ENCODE assay signal across 7 cellular contexts in genomic region chr4:3566306-3567100, GRCh38. TPM values are rescaled to one million over a fixed set of nuclear protein-coding genes. Genes with fewer than 3 reads are reported as not detected.
DNase-seq lines count a peak whose midpoint lies in the region; ATAC-seq and TF ChIP-seq lines count a peak whose summit lies in the region.
"Not testable (repeated sequence)": the region's sequence is repeated elsewhere in the genome, so short reads cannot be mapped to it uniquely, and the experiment has no call there.

No MANE protein-coding gene starts in this region.

- not testable (repeated sequence) for H3K27ac Mint-ChIP-seq in activated naive CD8-positive, alpha-beta T cell treated with anti-CD3 and anti-CD28 coated beads, Interleukin-2, amount 10 ng/mL, durations not matched to agents 7 days and 5 days

- in situ Hi-C loops in Caki2 (cut with HindIII; ENCODE audit: low pct_unique_long_range_greater_than_20kb, low sequenced_read_pairs), result not testable (repeated sequence)

- ATAC-seq in activated naive CD8-positive, alpha-beta T cell treated with anti-CD3 and anti-CD28 coated beads, Interleukin-2, amount 10 ng/mL, durations not matched to agents 7 days and 5 days (ENCODE audit: low read depth), result not testable (repeated sequence)

- H3K9me3 Mint-ChIP-seq in activated naive CD8-positive, alpha-beta T cell treated with anti-CD3 and anti-CD28 coated beads, Interleukin-2, amount 10 ng/mL, durations not matched to agents 7 days and 5 days, result not testable (repeated sequence)

- not testable (repeated sequence) for H3K36me3 Mint-ChIP-seq in activated naive CD8-positive, alpha-beta T cell treated with anti-CD3 and anti-CD28 coated beads, Interleukin-2, amount 10 ng/mL, durations not matched to agents 7 days and 5 days

- POLR2A ChIA-PET in activated naive CD8-positive, alpha-beta T cell treated with anti-CD3 and anti-CD28 coated beads, Interleukin-2, amount 10 ng/mL, durations not matched to agents 7 days and 5 days (lab: Charles Lee), result not testable (repeated sequence)

- H3K4me3 ChIP-seq in epithelial cell of proximal tubule (ENCODE audit: low read depth, low read length), result not testable (repeated sequence)

- not testable (repeated sequence) for H3K27me3 Mint-ChIP-seq in activated naive CD8-positive, alpha-beta T cell treated with anti-CD3 and anti-CD28 coated beads, Interleukin-2, amount 10 ng/mL, durations not matched to agents 7 days and 5 days

- H3K4me1 Mint-ChIP-seq in activated naive CD8-positive, alpha-beta T cell treated with anti-CD3 and anti-CD28 coated beads, Interleukin-2, amount 10 ng/mL, durations not matched to agents 7 days and 5 days, result not testable (repeated sequence)

- TF ChIP-seq CTCF in LNCAP (IDR thresholded peaks at IDR 0.05) (peak; percentile 44), epithelial cell of proximal tubule (conservative IDR thresholded peaks at IDR 0.05; ENCODE audit: low read depth, low read length) (peak; percentile 31)

- DNase-seq in Caki2 (ENCODE audit: low read depth) (peak; percentile 16), NCI-H82 (lab: John Stamatoyannopoulos, UW) (peak; percentile 1), left kidney (ENCODE audit: low read depth, low spot score) (peak; percentile 48), retina (peak; percentile 15)
- DNase-seq in activated naive CD8-positive, alpha-beta T cell treated with anti-CD3 and anti-CD28 coated beads, Interleukin-2, amount 10 ng/mL, durations not matched to agents 7 days and 5 days, result peak; percentile 15
- not testable (repeated sequence) for DNase-seq in epithelial cell of proximal tubule (ENCODE audit: low read depth)

- H3K4me3 Mint-ChIP-seq in activated naive CD8-positive, alpha-beta T cell treated with anti-CD3 and anti-CD28 coated beads, Interleukin-2, amount 10 ng/mL, durations not matched to agents 7 days and 5 days, result not testable (repeated sequence)

RNA-seq across cellular contexts. Expression of gene LRPAP1, which starts 34.3 kb away (rescaled TPM):
- 183 and 215 TPM in 2 replicates for total RNA-seq in Caki2 (2014; rRNA removed; shearing (Covaris generic); ENCODE audit: low replicate concordance)
- total RNA-seq in activated naive CD8-positive, alpha-beta T cell treated with anti-CD3 and anti-CD28 coated beads, Interleukin-2, amount 10 ng/mL, durations not matched to agents 7 days and 5 days, result 10 to 100 TPM; 73.1 to 76.6 TPM
- 81.6 and 139 TPM in 2 replicates for total RNA-seq in epithelial cell of proximal tubule
